24 cellular contexts compared by ENCODE assay signal in the genomic region with DNA sequence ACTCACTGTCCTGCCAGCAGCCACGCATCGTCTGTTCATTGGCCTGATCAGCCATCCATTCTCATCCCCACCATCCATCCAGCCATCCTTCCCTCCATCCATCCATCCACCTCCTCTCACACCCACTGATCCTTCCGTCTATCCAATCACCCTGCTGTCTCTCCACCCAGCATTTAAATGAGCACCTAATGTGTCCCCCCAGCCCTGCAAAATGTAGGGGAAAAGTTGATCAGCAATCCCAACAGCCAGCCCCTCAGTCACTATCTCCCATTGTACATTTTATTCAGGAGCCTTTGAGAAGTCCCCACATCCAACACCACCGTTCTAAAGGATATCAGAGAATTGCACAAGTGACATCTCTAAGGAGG. TPM values are rescaled to one million over a fixed set of nuclear protein-coding genes. Genes with fewer than 3 reads are reported as not detected.
"Had no signal": no experiment of that assay in that cellular context is flagged by ENCODE, and none has a peak within 500 bp of the region (broad histone marks: within the 10 kb centered on the region; RNA-seq: fewer than 3 reads in every experiment).

No MANE protein-coding gene starts in this region.

- FAIRE-seq: islet of Langerhans, kidney, small intestine had no signal

- H3K27ac ChIP-seq: left lung, lower lobe of right lung, ovary, sigmoid colon, tibial nerve, vagina had no signal

- H3K4me1 ChIP-seq: left lung, lower lobe of right lung, sigmoid colon, tibial nerve, vagina had no signal

- H3K9me3 ChIP-seq: left lung, lower lobe of right lung, ovary, sigmoid colon, spleen, tibial nerve, vagina had no signal

- H3K36me3 ChIP-seq: lower lobe of right lung, ovary, sigmoid colon, tibial nerve, vagina had no signal

- H3K4me3 ChIP-seq: left lung, lower lobe of right lung, ovary, sigmoid colon, spleen, tibial nerve, vagina had no signal

- H3K27me3 Mint-ChIP-seq: type B pancreatic cell had no signal

- H3K27ac Mint-ChIP-seq: immature natural killer cell; naive thymus-derived CD8-positive, alpha-beta T cell; progenitor cell of endocrine pancreas; stimulated activated effector memory CD8-positive, alpha-beta T cell treated with anti-CD3 and anti-CD28 coated beads, Interleukin-12 subunit alpha, Interleukin-12 subunit beta, amount 100 ng/mL, for 72 hours; stimulated activated naive CD8-positive, alpha-beta T cell treated with anti-CD3 and anti-CD28 coated beads, Interleukin-15, amount 100 ng/mL, for 72 hours; type B pancreatic cell had no signal

- H3K4me3 Mint-ChIP-seq: immature natural killer cell; stimulated activated effector memory CD8-positive, alpha-beta T cell treated with anti-CD3 and anti-CD28 coated beads, Interleukin-12 subunit alpha, Interleukin-12 subunit beta, amount 100 ng/mL, for 72 hours; stimulated activated naive CD8-positive, alpha-beta T cell treated with anti-CD3 and anti-CD28 coated beads, Interleukin-15, amount 100 ng/mL, for 72 hours; type B pancreatic cell had no signal

- H3K4me1 Mint-ChIP-seq: immature natural killer cell; naive thymus-derived CD8-positive, alpha-beta T cell; stimulated activated effector memory CD8-positive, alpha-beta T cell treated with anti-CD3 and anti-CD28 coated beads, Interleukin-12 subunit alpha, Interleukin-12 subunit beta, amount 100 ng/mL, for 72 hours; stimulated activated naive CD8-positive, alpha-beta T cell treated with anti-CD3 and anti-CD28 coated beads, Interleukin-15, amount 100 ng/mL, for 72 hours had no signal

- ATAC-seq: left colon; left lung; lower lobe of right lung; naive thymus-derived CD8-positive, alpha-beta T cell; right cardiac atrium; stimulated activated effector memory CD8-positive, alpha-beta T cell treated with anti-CD3 and anti-CD28 coated beads, Interleukin-12 subunit alpha, Interleukin-12 subunit beta, amount 100 ng/mL, for 72 hours; stimulated activated naive CD8-positive, alpha-beta T cell treated with anti-CD3 and anti-CD28 coated beads, Interleukin-15, amount 100 ng/mL, for 72 hours had no signal

- H3K27me3 ChIP-seq: left lung, ovary, sigmoid colon, spleen, tibial nerve, vagina had no signal

- H3K36me3 Mint-ChIP-seq: immature natural killer cell; naive thymus-derived CD8-positive, alpha-beta T cell; type B pancreatic cell had no signal

- DNase-seq: hypothalamus; immature natural killer cell; kidney; left colon; left lung; lower lobe of right lung; mammary epithelial cell; mesenchymal stem cell; ovary; sigmoid colon; small intestine; spleen; stimulated activated CD4-positive, alpha-beta T cell treated with anti-CD3 and anti-CD28 coated beads, Interleukin-4, amount 100 ng/mL, for 24 hours; stimulated activated naive CD4-positive, alpha-beta T cell treated with Interleukin-2 at 50 U/mL for 16 hours; stimulated activated naive CD8-positive, alpha-beta T cell treated with anti-CD3 and anti-CD28 coated beads, Interleukin-15, amount 100 ng/mL, for 72 hours; substantia nigra had no signal

- H3K9me3 Mint-ChIP-seq: immature natural killer cell; stimulated activated effector memory CD8-positive, alpha-beta T cell treated with anti-CD3 and anti-CD28 coated beads, Interleukin-12 subunit alpha, Interleukin-12 subunit beta, amount 100 ng/mL, for 72 hours; type B pancreatic cell had no signal

RNA-seq across cellular contexts. Expression of a gene that starts 45.6 kb away (rescaled TPM):
- total RNA-seq: naive thymus-derived CD8-positive, alpha-beta T cell had no signal
- polyA plus RNA-seq: naive thymus-derived CD8-positive, alpha-beta T cell had no signal
